ENCODE assay signal across 10 cellular contexts in genomic region chr2:43348904-43349725, GRCh38.
A peak's percentile ranks its signal among the peaks of the same experiment; 100 is the strongest.
DNase-seq lines count a peak whose midpoint lies in the region; ATAC-seq and TF ChIP-seq lines count a peak whose summit lies in the region.
"Had no signal": no experiment of that assay in that cellular context is flagged by ENCODE, and none has a peak within 500 bp of the region (broad histone marks: within the 10 kb centered on the region; RNA-seq: fewer than 3 reads in every experiment).

No MANE protein-coding gene starts in this region.

- H3K4me1 ChIP-seq in endodermal cell (ENCODE audit: control insufficient read depth, insufficient read depth, low read length) (peaks cover 17% of the 10 kb centered on the region), muscle layer of colon (ENCODE audit: insufficient read depth, low read length) (peaks cover 78% of the 10 kb centered on the region), thoracic aorta (ENCODE audit: control insufficient read depth in 1 of 2, low read depth in 2 of 2) (peaks cover 33 to 69% of the 10 kb centered on the region in 2 donors), PC-3 (ENCODE audit: insufficient read depth, low read length) (no peaks in the 10 kb centered on the region)

- H3K9me3 ChIP-seq in endodermal cell (ENCODE audit: control insufficient read depth, low read length) (no peaks in the 10 kb centered on the region), muscle layer of colon (ENCODE audit: low read length) (no peaks in the 10 kb centered on the region), thoracic aorta (no peaks in the 10 kb centered on the region), PC-3 (ENCODE audit: low read length) (no peaks in the 10 kb centered on the region)

- H3K27me3 ChIP-seq in endodermal cell (ENCODE audit: control insufficient read depth, insufficient read depth, low read length, poor library complexity, severe bottlenecking) (no peaks in the 10 kb centered on the region), muscle layer of colon (ENCODE audit: control insufficient read depth in 1 of 2, insufficient read depth in 2 of 2, low read length in 2 of 2) (no peaks in the 10 kb centered on the region), thoracic aorta (replicated peaks; ENCODE audit: insufficient read depth) (no peaks in the 10 kb centered on the region), PC-3 (ENCODE audit: low read length) (no peaks in the 10 kb centered on the region)

- H3K9ac ChIP-seq in endodermal cell (ENCODE audit: extremely low read depth, low read length, poor library complexity, severe bottlenecking) (no peak overlapping the region), muscle layer of colon (ENCODE audit: low read length) (peak overlapping the region; percentile 9), PC-3 (ENCODE audit: low read length) (no peak overlapping the region)

- H3K27me3 Mint-ChIP-seq in endodermal cell (ENCODE audit: insufficient read depth) = no peaks in the 10 kb centered on the region

- no peaks in the 10 kb centered on the region for H4K20me1 ChIP-seq in PC-3 (ENCODE audit: low read length)

- peak overlapping the region; percentile 76 for H3K27ac ChIP-seq in endodermal cell (ENCODE audit: low read depth, low read length)
- peak overlapping the region; percentile 89 for H3K27ac ChIP-seq in muscle layer of colon (ENCODE audit: low read depth, low read length)
- H3K27ac ChIP-seq in thoracic aorta = peak overlapping the region; percentile 60 to 91
- no peak overlapping the region for H3K27ac ChIP-seq in PC-3 (ENCODE audit: low read length)

- no TSS peak for BruUV-seq in PC-3 (replicated peaks; lab: Mats Ljungman, UMichigan)

- H3K36me3 Mint-ChIP-seq in endodermal cell (ENCODE audit: low read depth) = no peaks in the 10 kb centered on the region

- 92% methylated on average over 1 of the region's 1 CpG; no CpG with 5 or more reads in 1 of the 2 experiments for WGBS in endodermal cell (ENCODE audit: insufficient coverage in 1 of 2, insufficient read length in 1 of 2), 2 experiments

- CTCF ChIA-PET in PC-3 (lab: Charles Lee) = no interaction called here

- ATAC-seq in thoracic aorta (ENCODE audit: insufficient number of reproducible peaks, low FRiP score, low read depth) = no peak
- ATAC-seq in PC-3 = no peak
- no peak for ATAC-seq in GM18861 (IDR thresholded peaks at IDR 0.05; ENCODE audit: unreplicated experiment)
- ATAC-seq in GM19397 (IDR thresholded peaks at IDR 0.05; ENCODE audit: unreplicated experiment) = no peak

- no peak overlapping the region for H2AFZ ChIP-seq in PC-3 (ENCODE audit: low read length)

- peak; percentile 47 for DNase-seq in NCI-H69 (lab: John Stamatoyannopoulos, UW)
- no peak for DNase-seq in endodermal cell
- DNase-seq in thoracic aorta (ENCODE audit: low spot score) = no peak
- DNase-seq in PC-3 = no peak
- DNase-seq in NCI-H2081 treated with DMSO at 0.1 percent for 48 hours (lab: John Stamatoyannopoulos, UW) = no peak
- DNase-seq: activated CD4-positive, CD25-positive, alpha-beta regulatory T cell; NCI-H1930 had no signal

- H3K9me3 Mint-ChIP-seq in endodermal cell = no peaks in the 10 kb centered on the region

- TF ChIP-seq CTCF in endodermal cell (conservative IDR thresholded peaks at IDR 0.05) (no peak), thoracic aorta (IDR thresholded peaks at IDR 0.05) (no peak), PC-3 (conservative IDR thresholded peaks at IDR 0.05; ENCODE audit: low read depth, low read length) (no peak)

- H3K27ac Mint-ChIP-seq in endodermal cell = no peak overlapping the region

- H3K36me3 ChIP-seq in endodermal cell (ENCODE audit: control insufficient read depth, insufficient read depth, low read length) (no peaks in the 10 kb centered on the region), muscle layer of colon (ENCODE audit: insufficient read depth, low read length) (no peaks in the 10 kb centered on the region), thoracic aorta (no peaks in the 10 kb centered on the region), PC-3 (ENCODE audit: low read depth, low read length) (no peaks in the 10 kb centered on the region)

- H3K4me1 Mint-ChIP-seq in endodermal cell = peaks cover 56% of the 10 kb centered on the region

- intact Hi-C loops in PC-3 (cut with micrococcal nuclease) = no loop called here

- H3K4me3 Mint-ChIP-seq in endodermal cell = no peak overlapping the region

- no peak overlapping the region for H3K4me2 ChIP-seq in PC-3 (ENCODE audit: low read length)

- H3K9me2 ChIP-seq in PC-3 (replicated peaks; ENCODE audit: low read length) = no peaks in the 10 kb centered on the region

- POLR2A ChIA-PET in PC-3 (lab: Charles Lee; ENCODE audit: unreplicated experiment) = no interaction called here

- H3K79me2 ChIP-seq in PC-3 (ENCODE audit: low read length) = no peaks in the 10 kb centered on the region

- H3K4me3 ChIP-seq in endodermal cell (ENCODE audit: low read length) (no peak overlapping the region), muscle layer of colon (ENCODE audit: low read depth in 1 of 2, low read length in 2 of 2) (peak overlapping the region in 1 of 2 donors; percentile 0), thoracic aorta (no peak overlapping the region), PC-3 (ENCODE audit: low read length) (no peak overlapping the region)

- no peaks in the 10 kb centered on the region for H3F3A ChIP-seq in PC-3 (ENCODE audit: low read length, unreplicated experiment)
